1 cellular context compared by ENCODE assay signal in genomic region chr1:156920233-156921052, GRCh38.
TF ChIP-seq lines count a peak whose summit lies in the region.

Gene LRRC71, plus strand, starts transcription at chr1:156920632. Its CDS starts 172 bp downstream, at chr1:156920804.

TF ChIP-seq in HepG2, 621 proteins besides CTCF, POLR2A, EP300 and RAD21 (continued from another document and continues in another):
- peak; percentile 62; the same call in 1 of the 2 replicates for TF ChIP-seq MAX (IDR thresholded peaks at IDR 0.05)
- peak; percentile 25; the same call in 1 of the 2 replicates for TF ChIP-seq ZNF280B (CRISPR knock-in tag; IDR thresholded peaks at IDR 0.05; ENCODE audit: borderline replicate concordance)
- TF ChIP-seq TOE1 (CRISPR knock-in tag; IDR thresholded peaks at IDR 0.05), result no peak
- no peak for TF ChIP-seq ZNF44 (CRISPR knock-in tag; IDR thresholded peaks at IDR 0.05)
- TF ChIP-seq RCOR2 (CRISPR knock-in tag; IDR thresholded peaks at IDR 0.05), result no peak
- peak; percentile 75; the same call in 1 of the 2 replicates for TF ChIP-seq ZNF768 (CRISPR knock-in tag; IDR thresholded peaks at IDR 0.05)
- TF ChIP-seq ZNF790 (CRISPR knock-in tag; IDR thresholded peaks at IDR 0.05; ENCODE audit: borderline replicate concordance), result no peak
- TF ChIP-seq ZBTB7B (CRISPR knock-in tag; IDR thresholded peaks at IDR 0.05), result peak; percentile 65; the same call in 1 of the 2 replicates
- peak; percentile 56; the same call in 1 of the 2 replicates for TF ChIP-seq MAZ (IDR thresholded peaks at IDR 0.05; ENCODE audit: borderline replicate concordance, low read depth, low read length)
- peak; percentile 57; the same call in 1 of the 2 replicates for TF ChIP-seq MAZ (CRISPR knock-in tag; IDR thresholded peaks at IDR 0.05; ENCODE audit: low read depth)
- no peak for TF ChIP-seq ZNF775 (CRISPR knock-in tag; IDR thresholded peaks at IDR 0.05; ENCODE audit: borderline replicate concordance)
- TF ChIP-seq ZNF407 (CRISPR knock-in tag; IDR thresholded peaks at IDR 0.05; ENCODE audit: not compliant biosample characterization), result peak; percentile 43
- TF ChIP-seq ZBTB3 (CRISPR knock-in tag; IDR thresholded peaks at IDR 0.05; ENCODE audit: borderline replicate concordance, low read depth), result no peak
- no peak for TF ChIP-seq MED8 (CRISPR knock-in tag; IDR thresholded peaks at IDR 0.05; ENCODE audit: insufficient replicate concordance)
- TF ChIP-seq DRAP1 (CRISPR knock-in tag; IDR thresholded peaks at IDR 0.05), result 0 out of 2 replicates have a peak, but pooled peaks have one; percentile 20
- no peak for TF ChIP-seq MYPOP (CRISPR knock-in tag; IDR thresholded peaks at IDR 0.05)
- no peak for TF ChIP-seq HOXA7 (CRISPR knock-in tag; IDR thresholded peaks at IDR 0.05)
- no peak for TF ChIP-seq ZNF550 (CRISPR knock-in tag; IDR thresholded peaks at IDR 0.05; ENCODE audit: borderline replicate concordance)
- no peak for TF ChIP-seq ZNF564 (CRISPR knock-in tag; IDR thresholded peaks at IDR 0.05)
- TF ChIP-seq ZC3H13 (CRISPR knock-in tag; IDR thresholded peaks at IDR 0.05), result no peak
- peak; percentile 76 for TF ChIP-seq STAG1 (CRISPR knock-in tag; IDR thresholded peaks at IDR 0.05)
- no peak for TF ChIP-seq HIC2 (CRISPR knock-in tag; IDR thresholded peaks at IDR 0.05; ENCODE audit: low read depth)
- no peak for TF ChIP-seq BCLAF1 (IDR thresholded peaks at IDR 0.05)
- 0 out of 2 replicates have a peak, but pooled peaks have one; percentile 38 for TF ChIP-seq RNF2 (conservative IDR thresholded peaks at IDR 0.05; ENCODE audit: low read depth)
- TF ChIP-seq TFDP1 (CRISPR knock-in tag; IDR thresholded peaks at IDR 0.05; ENCODE audit: borderline replicate concordance), result peak; percentile 34; the same call in 1 of the 2 replicates
- 0 out of 2 replicates have a peak, but pooled peaks have one; percentile 26 for TF ChIP-seq SPEN (CRISPR knock-in tag; IDR thresholded peaks at IDR 0.05; ENCODE audit: low read depth)
- TF ChIP-seq ZGPAT (CRISPR knock-in tag; IDR thresholded peaks at IDR 0.05), result peak; percentile 51; the same call in 1 of the 2 replicates
- no peak for TF ChIP-seq STAT6 (CRISPR knock-in tag; IDR thresholded peaks at IDR 0.05; ENCODE audit: borderline replicate concordance)
